In genomic region chr7:108452707-108453106, GRCh38 we compare ENCODE assay signal across 8 cellular contexts. TPM values are rescaled to one million over a fixed set of nuclear protein-coding genes. Genes with fewer than 3 reads are reported as not detected.
DNase-seq lines count a peak whose midpoint lies in the region; ATAC-seq and TF ChIP-seq lines count a peak whose summit lies in the region.

No MANE protein-coding gene starts in this region.

- H3K56ac ChIP-seq in IMR-90 (ENCODE audit: extremely low read depth, insufficient read depth, low read length), result no peak overlapping the region

- H3K27ac ChIP-seq in IMR-90 (ENCODE audit: insufficient read depth, low read length), result no peak overlapping the region

- H3K36me3 ChIP-seq in BJ (ENCODE audit: control insufficient read depth, insufficient read depth, low read length) (no peaks in the 10 kb centered on the region), IMR-90 (ENCODE audit: control insufficient read depth, insufficient read depth, low read length) (no peaks in the 10 kb centered on the region)

- ATAC-seq in GM18861 (IDR thresholded peaks at IDR 0.05; ENCODE audit: unreplicated experiment) (peak; percentile 66), IMR-90 (ENCODE audit: low read depth) (peak; percentile 40; the same call in 1 of the 2 replicates), natural killer cell (no peak)

- no peaks in the 10 kb centered on the region for H3K79me1 ChIP-seq in IMR-90 (ENCODE audit: low read depth in 1 of 2, low read length in 2 of 2)

- in situ Hi-C loops in IMR-90 (cut with MboI; ENCODE audit: low sequenced_read_pairs), result no loop called here

- no peak for TF ChIP-seq POLR2A in IMR-90 (IDR thresholded peaks at IDR 0.05; ENCODE audit: low read depth, low read length)

- no peak overlapping the region for H2BK5ac ChIP-seq in IMR-90 (ENCODE audit: low read depth, low read length, poor library complexity, severe bottlenecking)

- no peaks in the 10 kb centered on the region for H3K9me3 Mint-ChIP-seq in natural killer cell

- H3K18ac ChIP-seq in IMR-90 (ENCODE audit: low read depth, low read length), result no peak overlapping the region

- H4K5ac ChIP-seq in IMR-90 (ENCODE audit: low read depth, low read length), result no peak overlapping the region

- H3K27ac Mint-ChIP-seq in natural killer cell, result no peak overlapping the region

- no peaks in the 10 kb centered on the region for H3K36me3 Mint-ChIP-seq in natural killer cell

- H3K4me3 ChIP-seq in BJ (ENCODE audit: low read depth, low read length) (no peak overlapping the region), IMR-90 (ENCODE audit: insufficient read depth, low read depth, low read length) (no peak overlapping the region)

- H3K4me2 ChIP-seq in IMR-90 (ENCODE audit: low read depth, low read length), result no peak overlapping the region

- no peak overlapping the region for H3K23ac ChIP-seq in IMR-90 (ENCODE audit: low read depth, low read length)

- intact Hi-C loops in IMR-90 (cut with micrococcal nuclease) (no loop called here), natural killer cell (cut with micrococcal nuclease) (no loop called here)

- H3K14ac ChIP-seq in IMR-90 (replicated peaks; ENCODE audit: low read depth, low read length), result no peak overlapping the region

- no TSS peak for BruUV-seq in IMR-90 (replicated peaks; lab: Mats Ljungman, UMichigan)

- TF ChIP-seq RAD21 in IMR-90 (IDR thresholded peaks at IDR 0.05; ENCODE audit: low read length), result peak; percentile 42

- H4K91ac ChIP-seq in IMR-90 (ENCODE audit: insufficient read depth, low read depth, low read length), result no peak overlapping the region

- CTCF ChIA-PET in BJ (lab: Yijun Ruan, JAX), result interaction anchor here (0.7 to 2.0 kb wide), 11 partner anchors 8 to 270 kb away, joined by 3 to 21 read pairs (median 3); no protein-coding TSS in a partner anchor
- CTCF ChIA-PET in IMR-90 (lab: Yijun Ruan, JAX), result interaction anchor here (1.1 kb wide), 1 partner anchor 12 kb away, joined by 4 read pairs; no protein-coding TSS in a partner anchor

- no peak overlapping the region for H3K4ac ChIP-seq in IMR-90 (ENCODE audit: low read depth, low read length)

- POLR2A ChIA-PET in BJ (lab: Charles Lee), result interaction anchor here (0.6 kb wide), 1 partner anchor 281 kb away, joined by 3 read pairs; no protein-coding TSS in a partner anchor
- POLR2A ChIA-PET in IMR-90 (lab: Charles Lee; ENCODE audit: unreplicated experiment), result no interaction called here

- dilution Hi-C loops in IMR-90 (cut with HindIII; ENCODE audit: low sequenced_read_pairs, unreplicated experiment), result no loop called here

- no peaks in the 10 kb centered on the region for H4K20me1 ChIP-seq in IMR-90 (ENCODE audit: insufficient read depth, low read length)

- H2AK9ac ChIP-seq in IMR-90 (replicated peaks; ENCODE audit: low read depth, low read length, poor library complexity), result no peak overlapping the region

- DNase-seq in BJ (ENCODE audit: low read depth) (no peak), IMR-90 (peak; percentile 40), SW480 (ENCODE audit: low spot score) (peak; percentile 46), iPS-NIHi7 (ENCODE audit: extremely low spot score) (peak; percentile 33), H4 (ENCODE audit: low spot score) (no peak), natural killer cell (no peak)
- no peak for DNase-seq in activated CD4-positive, alpha-beta T cell treated with anti-CD3 and anti-CD28 coated beads for 48 hours

- H2BK20ac ChIP-seq in IMR-90 (ENCODE audit: low read depth, low read length), result no peak overlapping the region

- no peak overlapping the region for H2BK15ac ChIP-seq in IMR-90 (ENCODE audit: low read depth, low read length)

- H3K27me3 Mint-ChIP-seq in natural killer cell (ENCODE audit: low read depth in 2 of 2), result peaks cover 35 to 63% of the 10 kb centered on the region in 2 donors

- peaks cover 3 to 4% of the 10 kb centered on the region in 2 donors for H3K4me1 Mint-ChIP-seq in natural killer cell

- no peak overlapping the region for H3K4me3 Mint-ChIP-seq in natural killer cell

- H2AK5ac ChIP-seq in IMR-90 (ENCODE audit: low read depth, low read length), result no peak overlapping the region

- no peak overlapping the region for H4K8ac ChIP-seq in IMR-90 (ENCODE audit: low read depth in 2 of 2, low read length in 2 of 2)

- H3K9me3 ChIP-seq in IMR-90 (ENCODE audit: control insufficient read depth, insufficient read depth, low read length), result no peaks in the 10 kb centered on the region

- TF ChIP-seq CTCF in BJ (IDR thresholded peaks at IDR 0.05; ENCODE audit: insufficient read depth, low read depth, low read length), result peak; percentile 67
- TF ChIP-seq CTCF in IMR-90 (conservative IDR thresholded peaks at IDR 0.05; ENCODE audit: low read depth, low read length), result peak; percentile 45
- TF ChIP-seq CTCF in natural killer cell (IDR thresholded peaks at IDR 0.05), result no peak

- no peak overlapping the region for H2AFZ ChIP-seq in IMR-90 (replicated peaks; ENCODE audit: low read length, poor library complexity)

- no CpG with 5 or more reads among the region's 2 CpGs for WGBS in IMR-90 (ENCODE audit: extremely low coverage in 2 of 2, insufficient read length in 1 of 2), 2 experiments

- H3K9ac ChIP-seq in IMR-90 (ENCODE audit: low read depth, low read length), result no peak overlapping the region

- H3K27me3 ChIP-seq in BJ (ENCODE audit: control insufficient read depth, insufficient read depth, low read length) (peaks cover 29% of the 10 kb centered on the region), IMR-90 (ENCODE audit: control insufficient read depth, insufficient read depth, low read length) (peaks cover 47% of the 10 kb centered on the region)

- H3K4me1 ChIP-seq in IMR-90 (ENCODE audit: control insufficient read depth, insufficient read depth, low read length), result no peaks in the 10 kb centered on the region; the same call in 1 of the 2 replicates

- H3K9me1 ChIP-seq in IMR-90 (ENCODE audit: insufficient read depth, low read length), result no peaks in the 10 kb centered on the region; the same call in 1 of the 2 replicates

- no peak overlapping the region for H2BK120ac ChIP-seq in IMR-90 (ENCODE audit: low read depth, low read length)

TF ChIP-seq in IMR-90, 13 proteins besides CTCF, POLR2A, EP300 and RAD21:
- TF ChIP-seq SMC3 (IDR thresholded peaks at IDR 0.05; ENCODE audit: low read depth, low read length) (peak; percentile 39; the same call in 1 of the 2 replicates), RFX5 (IDR thresholded peaks at IDR 0.05; ENCODE audit: low read depth, low read length) (no peak), MAZ (IDR thresholded peaks at IDR 0.05; ENCODE audit: borderline replicate concordance, low read depth, low read length) (no peak)

RNA-seq across cellular contexts. Expression of gene NRCAM, which starts 3.5 kb away (rescaled TPM):
- polyA plus RNA-seq in BJ (2011; rRNA removed) (1.1 and 1.8 TPM in 2 replicates), IMR-90 (2012; rRNA removed) (0.43 and 0.46 TPM in 2 replicates)
- polyA minus RNA-seq in BJ (2011; rRNA and poly(A)+ RNA removed), result 1.5 and 2.9 TPM in 2 replicates
- total RNA-seq in IMR-90 (2012; rRNA removed) (0.83 and 1.1 TPM in 2 replicates), natural killer cell (under 1 TPM; 0.27 to 0.95 (median 0.52) TPM)
- polyA plus RNA-seq in IMR-90 (2012; cell fraction: cytosol; rRNA removed), result 0.08 and 0.10 TPM in 2 replicates
- polyA plus RNA-seq in IMR-90 (2012; cell fraction: nucleus; rRNA removed; ENCODE audit: low replicate concordance), result 0.15 and 0.48 TPM in 2 replicates
- total RNA-seq in H4 (2014; rRNA removed; shearing (Covaris generic)), result 2.4 and 2.5 TPM in 2 replicates

Comparison
In these comparisons a context has a peak if more than half of its experiments do, and no peak if none do; other contexts are left out.
1. DNase-seq: peak in IMR-90 (single experiment), SW480 (single experiment) and iPS-NIHi7 (single experiment); none in BJ (single experiment), activated CD4-positive, alpha-beta T cell treated with anti-CD3 and anti-CD28 coated beads for 48 hours (single experiment), H4 (single experiment) and natural killer cell (single experiment).
2. ATAC-seq: peak in GM18861 (single experiment) and IMR-90 (single experiment); none in natural killer cell (0 of 3).